ENCODE assay signal across 18 cellular contexts in genomic region chr11:113137735-113138529, GRCh38.
DNase-seq lines count a peak whose midpoint lies in the region; TF ChIP-seq lines count a peak whose summit lies in the region.
"Had no signal": no experiment of that assay in that cellular context is flagged by ENCODE, and none has a peak within 500 bp of the region (broad histone marks: within the 10 kb centered on the region; RNA-seq: fewer than 3 reads in every experiment).

No MANE protein-coding gene starts in this region.

- H3K27ac ChIP-seq in caudate nucleus (ENCODE audit: low read depth, low read length) (peak overlapping the region; percentile 49), right atrium auricular region (no peak overlapping the region)
- H3K27ac ChIP-seq: brain microvascular endothelial cell, gastroesophageal sphincter, GM23248, left ventricle myocardium inferior, parathyroid adenoma had no signal

- H3K27me3 ChIP-seq in right atrium auricular region = no peaks in the 10 kb centered on the region
- H3K27me3 ChIP-seq: brain microvascular endothelial cell, gastroesophageal sphincter had no signal

- peak overlapping the region; percentile 73 for H3K27ac Mint-ChIP-seq in nephron progenitor cell
- no peak overlapping the region for H3K27ac Mint-ChIP-seq in activated CD4-positive, alpha-beta T cell treated with anti-CD3 and anti-CD28 coated beads, Interleukin-2, amount 10 ng/mL, durations not matched to agents 24 days and 14 days
- H3K27ac Mint-ChIP-seq: activated naive CD8-positive, alpha-beta T cell treated with anti-CD3 and anti-CD28 coated beads for 36 hours; dendritic cell treated with granulocyte-macrophage colony-stimulating factor and Interleukin-4, amounts not matched to agents 40 ng/mL and 50 ng/mL, for 4 days had no signal

- H3K4me1 Mint-ChIP-seq in nephron progenitor cell = peaks cover 65% of the 10 kb centered on the region
- H3K4me1 Mint-ChIP-seq in activated CD4-positive, alpha-beta T cell treated with anti-CD3 and anti-CD28 coated beads, Interleukin-2, amount 10 ng/mL, durations not matched to agents 24 days and 14 days = no peaks in the 10 kb centered on the region
- H3K4me1 Mint-ChIP-seq: activated naive CD8-positive, alpha-beta T cell treated with anti-CD3 and anti-CD28 coated beads for 36 hours had no signal

- H3K36me3 ChIP-seq in right atrium auricular region = no peaks in the 10 kb centered on the region
- H3K36me3 ChIP-seq: brain microvascular endothelial cell, gastroesophageal sphincter, left ventricle myocardium inferior had no signal

- DNase-seq in NCI-H1092 treated with DMSO at 0.1 percent for 48 hours (lab: John Stamatoyannopoulos, UW) (peak; percentile 61), NCI-H2171 treated with DMSO at 0.1 percent for 48 hours (lab: John Stamatoyannopoulos, UW) (peak; percentile 87), caudate nucleus (lab: John Stamatoyannopoulos, UW) (peak in 9 of 61 donors; percentile 7 to 63 (median 33)), nephron progenitor cell (no peak), right atrium auricular region (ENCODE audit: low spot score) (no peak), NOMO-1 treated with dmso at 0.1 percent for 144 hours (lab: John Stamatoyannopoulos, UW; ENCODE audit: unreplicated experiment) (no peak)
- DNase-seq in activated CD4-positive, alpha-beta T cell treated with anti-CD3 and anti-CD28 coated beads, Interleukin-2, amount 10 ng/mL, durations not matched to agents 24 days and 14 days = no peak
- DNase-seq: activated naive CD8-positive, alpha-beta T cell treated with anti-CD3 and anti-CD28 coated beads for 36 hours; brain microvascular endothelial cell; COR-L47; GM23248; left ventricle myocardium inferior; NCI-H2029 treated with DMSO at 0.1 percent for 48 hours; SIG-M5; stimulated activated CD4-positive, alpha-beta T cell treated with anti-CD3 and anti-CD28 coated beads, Interleukin-4, amount 100 ng/mL, for 24 hours had no signal

- TF ChIP-seq CTCF in nephron progenitor cell (IDR thresholded peaks at IDR 0.05) = no peak
- TF ChIP-seq CTCF in right atrium auricular region (IDR thresholded peaks at IDR 0.05) = no peak

- no peaks in the 10 kb centered on the region for H3K27me3 Mint-ChIP-seq in nephron progenitor cell (ENCODE audit: low read depth, poor library complexity)
- peaks cover 26% of the 10 kb centered on the region for H3K27me3 Mint-ChIP-seq in activated CD4-positive, alpha-beta T cell treated with anti-CD3 and anti-CD28 coated beads, Interleukin-2, amount 10 ng/mL, durations not matched to agents 24 days and 14 days

- H3K4me3 Mint-ChIP-seq in nephron progenitor cell = no peak overlapping the region
- H3K4me3 Mint-ChIP-seq in activated CD4-positive, alpha-beta T cell treated with anti-CD3 and anti-CD28 coated beads, Interleukin-2, amount 10 ng/mL, durations not matched to agents 24 days and 14 days = no peak overlapping the region
- H3K4me3 Mint-ChIP-seq: activated naive CD8-positive, alpha-beta T cell treated with anti-CD3 and anti-CD28 coated beads for 36 hours; dendritic cell treated with granulocyte-macrophage colony-stimulating factor and Interleukin-4, amounts not matched to agents 40 ng/mL and 50 ng/mL, for 4 days had no signal

- H3K9me3 Mint-ChIP-seq in nephron progenitor cell = no peaks in the 10 kb centered on the region
- no peaks in the 10 kb centered on the region for H3K9me3 Mint-ChIP-seq in activated CD4-positive, alpha-beta T cell treated with anti-CD3 and anti-CD28 coated beads, Interleukin-2, amount 10 ng/mL, durations not matched to agents 24 days and 14 days
- H3K9me3 Mint-ChIP-seq: activated naive CD8-positive, alpha-beta T cell treated with anti-CD3 and anti-CD28 coated beads for 36 hours; dendritic cell treated with granulocyte-macrophage colony-stimulating factor and Interleukin-4, amounts not matched to agents 40 ng/mL and 50 ng/mL, for 4 days had no signal

- intact Hi-C loops in activated CD4-positive, alpha-beta T cell treated with anti-CD3 and anti-CD28 coated beads, Interleukin-2, amount 10 ng/mL, durations not matched to agents 24 days and 14 days (cut with micrococcal nuclease) = no loop called here

- peaks cover 20% of the 10 kb centered on the region for H3K36me3 Mint-ChIP-seq in nephron progenitor cell (ENCODE audit: low read depth)
- no peaks in the 10 kb centered on the region for H3K36me3 Mint-ChIP-seq in activated CD4-positive, alpha-beta T cell treated with anti-CD3 and anti-CD28 coated beads, Interleukin-2, amount 10 ng/mL, durations not matched to agents 24 days and 14 days (ENCODE audit: low read depth)
- H3K36me3 Mint-ChIP-seq: activated naive CD8-positive, alpha-beta T cell treated with anti-CD3 and anti-CD28 coated beads for 36 hours had no signal

- no peak overlapping the region for H3K4me3 ChIP-seq in right atrium auricular region
- H3K4me3 ChIP-seq: gastroesophageal sphincter, GM23248, left ventricle myocardium inferior had no signal

- no peaks in the 10 kb centered on the region for H3K4me1 ChIP-seq in right atrium auricular region
- H3K4me1 ChIP-seq: parathyroid adenoma had no signal

- no peaks in the 10 kb centered on the region for H3K9me3 ChIP-seq in right atrium auricular region
- H3K9me3 ChIP-seq: gastroesophageal sphincter, left ventricle myocardium inferior had no signal

Comparison
In these comparisons a context has a peak if more than half of its experiments do, and no peak if none do; other contexts are left out.
1. DNase-seq: peak in NCI-H1092 treated with DMSO at 0.1 percent for 48 hours (single experiment) and NCI-H2171 treated with DMSO at 0.1 percent for 48 hours (single experiment); none in nephron progenitor cell (single experiment), right atrium auricular region (single experiment), NOMO-1 treated with dmso at 0.1 percent for 144 hours (single experiment) and activated CD4-positive, alpha-beta T cell treated with anti-CD3 and anti-CD28 coated beads, Interleukin-2, amount 10 ng/mL, durations not matched to agents 24 days and 14 days (single experiment).